ENCODE assay signal across 18 cellular contexts in the genomic region with DNA sequence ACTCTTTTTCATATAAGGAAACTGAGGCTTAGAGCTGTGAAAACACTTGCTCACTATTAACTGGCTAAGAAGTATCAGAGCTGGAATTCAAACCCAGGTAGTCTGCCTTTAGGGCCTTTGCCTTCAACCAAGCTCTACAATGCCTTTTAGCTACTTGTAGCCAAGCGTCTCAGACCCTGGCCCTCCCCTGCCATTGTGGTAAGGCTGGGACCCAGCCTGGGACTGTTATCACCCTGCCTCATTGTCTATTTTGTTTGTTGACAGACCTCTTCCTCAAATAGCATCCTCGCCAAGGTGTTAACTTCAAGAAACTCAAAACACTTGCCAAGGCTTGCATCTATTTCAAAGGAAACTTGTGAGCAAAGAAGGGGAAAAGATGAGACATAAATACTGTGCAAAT.
A peak's percentile ranks its signal among the peaks of the same experiment; 100 is the strongest.
DNase-seq lines count a peak whose midpoint lies in the region; ATAC-seq, FAIRE-seq and TF ChIP-seq lines count a peak whose summit lies in the region.
"Had no signal": no experiment of that assay in that cellular context is flagged by ENCODE, and none has a peak within 500 bp of the region (broad histone marks: within the 10 kb centered on the region; RNA-seq: fewer than 3 reads in every experiment).

No MANE protein-coding gene starts in this region.

- H3K27me3 Mint-ChIP-seq in GM23338 (ENCODE audit: insufficient read depth, low read depth, poor library complexity) = peaks cover 5% of the 10 kb centered on the region
- H3K27me3 Mint-ChIP-seq: CD4-positive, alpha-beta T cell had no signal

- H3K9ac ChIP-seq in mesenchymal stem cell (ENCODE audit: low read length) = no peak overlapping the region

- H3K27ac ChIP-seq in GM23338 (ENCODE audit: low read depth) (no peak overlapping the region), mesenchymal stem cell (ENCODE audit: low read length, poor library complexity, severe bottlenecking) (no peak overlapping the region), vagina (peak overlapping the region; percentile 46), osteoblast (ENCODE audit: low read depth, low read length) (no peak overlapping the region)

- no peaks in the 10 kb centered on the region for H3K79me1 ChIP-seq in mesenchymal stem cell (replicated peaks; ENCODE audit: low read length, poor library complexity, severe bottlenecking)

- H3K4me3 Mint-ChIP-seq in GM23338 = no peak overlapping the region
- H3K4me3 Mint-ChIP-seq: CD4-positive, alpha-beta T cell had no signal

- no peak overlapping the region for H2BK15ac ChIP-seq in mesenchymal stem cell (ENCODE audit: low read depth, poor library complexity, severe bottlenecking)

- peak overlapping the region; percentile 74 for H2AFZ ChIP-seq in GM23338
- H2AFZ ChIP-seq in mesenchymal stem cell (ENCODE audit: low read depth, low read length) = no peak overlapping the region
- H2AFZ ChIP-seq in osteoblast (ENCODE audit: low read length) = no peak overlapping the region

- no peaks in the 10 kb centered on the region for H3K9me3 Mint-ChIP-seq in GM23338
- H3K9me3 Mint-ChIP-seq: CD4-positive, alpha-beta T cell had no signal

- H3K4me2 ChIP-seq in GM23338 (no peak overlapping the region), mesenchymal stem cell (ENCODE audit: low read length, poor library complexity, severe bottlenecking) (no peak overlapping the region), osteoblast (ENCODE audit: insufficient read depth, low read length) (no peak overlapping the region)

- no peak overlapping the region for H3K14ac ChIP-seq in mesenchymal stem cell (ENCODE audit: low read length in 2 of 2)

- no peak overlapping the region for H2BK120ac ChIP-seq in mesenchymal stem cell (ENCODE audit: low read depth, low read length)

- no peaks in the 10 kb centered on the region for H3K4me1 Mint-ChIP-seq in GM23338

- H3K4me1 ChIP-seq in GM23338 (ENCODE audit: insufficient read depth) (no peaks in the 10 kb centered on the region), mesenchymal stem cell (ENCODE audit: control insufficient read depth, insufficient read depth, low read depth, low read length) (no peaks in the 10 kb centered on the region), vagina (peaks cover 23% of the 10 kb centered on the region), osteoblast (ENCODE audit: insufficient read depth, low read length) (peaks cover 35% of the 10 kb centered on the region)
- H3K4me1 ChIP-seq: BE2C, HAP-1 had no signal

- no peak overlapping the region for H3K27ac Mint-ChIP-seq in GM23338
- H3K27ac Mint-ChIP-seq: CD4-positive, alpha-beta T cell had no signal

- peak overlapping the region; percentile 78 for H4K91ac ChIP-seq in mesenchymal stem cell (ENCODE audit: low read length)

- H3K27me3 ChIP-seq in GM23338 (ENCODE audit: insufficient read depth) = no peaks in the 10 kb centered on the region
- H3K27me3 ChIP-seq in bronchial epithelial cell (ENCODE audit: control insufficient read depth, insufficient read depth, low read length) = no peaks in the 10 kb centered on the region
- no peaks in the 10 kb centered on the region for H3K27me3 ChIP-seq in mesenchymal stem cell (ENCODE audit: control insufficient read depth in 1 of 2, insufficient read depth in 1 of 2, low read length in 2 of 2)
- H3K27me3 ChIP-seq in vagina = no peaks in the 10 kb centered on the region
- H3K27me3 ChIP-seq in osteoblast (ENCODE audit: insufficient read depth, low read length) = no peaks in the 10 kb centered on the region
- H3K27me3 ChIP-seq: BE2C had no signal

- H3K4ac ChIP-seq in mesenchymal stem cell (ENCODE audit: low read depth in 1 of 2, low read length in 2 of 2) = no peak overlapping the region

- H3K79me2 ChIP-seq in GM23338 (replicated peaks; ENCODE audit: insufficient read depth) (no peaks in the 10 kb centered on the region), osteoblast (ENCODE audit: insufficient read depth, low read length) (no peaks in the 10 kb centered on the region)

- H4K8ac ChIP-seq in mesenchymal stem cell (ENCODE audit: low read length) = peak overlapping the region; percentile 80

- no peak for DNase-seq in GM23338 (ENCODE audit: low spot score)
- peak; percentile 34 for DNase-seq in bronchial epithelial cell (ENCODE audit: low read depth)
- DNase-seq in mesenchymal stem cell = no peak
- no peak for DNase-seq in vagina (ENCODE audit: extremely low spot score in 2 of 2)
- DNase-seq in Kasumi-1 (lab: John Stamatoyannopoulos, UW) = no peak
- no peak for DNase-seq in osteoblast (ENCODE audit: insufficient read length, low spot score, missing footprints)
- no peak for DNase-seq in activated T-cell treated with anti-CD3 and anti-CD28 coated beads for 4 hours
- DNase-seq: ACHN; BE2C; C1 segment of cervical spinal cord; CD4-positive, alpha-beta T cell; DMS153; DMS79 had no signal

- H3K9me3 ChIP-seq in mesenchymal stem cell (ENCODE audit: control insufficient read depth, low read length) (no peaks in the 10 kb centered on the region), vagina (no peaks in the 10 kb centered on the region), osteoblast (ENCODE audit: low read depth, low read length) (no peaks in the 10 kb centered on the region)
- H3K9me3 ChIP-seq: BE2C, HAP-1 had no signal

- no peak for FAIRE-seq in bronchial epithelial cell (lab: Jason Lieb, UNC)
- FAIRE-seq: A204.1, GM12878, GM19239 had no signal

- peak overlapping the region; percentile 82 to 85 for H2BK12ac ChIP-seq in mesenchymal stem cell (ENCODE audit: low read length in 2 of 2)

- intact Hi-C loops in vagina (cut with DNase I) = no loop called here

- 91% methylated on average over 1 of the region's 2 CpGs for WGBS in mesenchymal stem cell

- no peak overlapping the region for H2BK5ac ChIP-seq in mesenchymal stem cell (ENCODE audit: low read depth, low read length, poor library complexity, severe bottlenecking)

- H3F3A ChIP-seq in GM23338 (replicated peaks; ENCODE audit: low read depth) = no peaks in the 10 kb centered on the region

- no peaks in the 10 kb centered on the region for H3K36me3 Mint-ChIP-seq in GM23338 (ENCODE audit: low read depth)

- ATAC-seq in GM23338 (no peak), HG02798 (IDR thresholded peaks at IDR 0.05; ENCODE audit: poor library complexity, unreplicated experiment) (no peak)
- ATAC-seq: GM12878 had no signal

- H3K18ac ChIP-seq in mesenchymal stem cell (ENCODE audit: low read depth in 1 of 2, low read length in 2 of 2) = peak overlapping the region; percentile 46 to 84

- no peaks in the 10 kb centered on the region for H3K9me2 ChIP-seq in GM23338 (ENCODE audit: insufficient read depth)

- H3K4me3 ChIP-seq in GM23338 (no peak overlapping the region), bronchial epithelial cell (ENCODE audit: low read depth, low read length) (no peak overlapping the region), mesenchymal stem cell (ENCODE audit: insufficient read depth in 1 of 2, low read depth in 1 of 2, low read length in 2 of 2) (no peak overlapping the region), vagina (no peak overlapping the region), osteoblast (ENCODE audit: insufficient read depth, low read length) (no peak overlapping the region)
- H3K4me3 ChIP-seq: GM12878, HAP-1 had no signal

- H2AK5ac ChIP-seq in mesenchymal stem cell (ENCODE audit: low read length, severe bottlenecking) = no peak overlapping the region

- no peak overlapping the region for H3K23ac ChIP-seq in mesenchymal stem cell (ENCODE audit: low read length in 2 of 2)

- H3K36me3 ChIP-seq in GM23338 (ENCODE audit: insufficient read depth) = no peaks in the 10 kb centered on the region
- no peaks in the 10 kb centered on the region for H3K36me3 ChIP-seq in bronchial epithelial cell (ENCODE audit: control insufficient read depth, insufficient read depth, low read length)
- H3K36me3 ChIP-seq in mesenchymal stem cell (ENCODE audit: control insufficient read depth in 1 of 2, insufficient read depth in 2 of 2, low read depth in 1 of 2, low read length in 2 of 2) = no peaks in the 10 kb centered on the region
- no peaks in the 10 kb centered on the region for H3K36me3 ChIP-seq in vagina
- no peaks in the 10 kb centered on the region for H3K36me3 ChIP-seq in osteoblast (ENCODE audit: insufficient read depth, low read length)
- H3K36me3 ChIP-seq: BE2C, HAP-1 had no signal

- no peaks in the 10 kb centered on the region for H4K20me1 ChIP-seq in GM23338 (replicated peaks; ENCODE audit: insufficient read depth)
- H4K20me1 ChIP-seq in osteoblast (ENCODE audit: insufficient read depth, low read length) = no peaks in the 10 kb centered on the region

- TF ChIP-seq CTCF in GM23338 (conservative IDR thresholded peaks at IDR 0.05; ENCODE audit: low read depth in 2 of 2) = no peak
- TF ChIP-seq CTCF in bronchial epithelial cell (IDR thresholded peaks at IDR 0.05; ENCODE audit: insufficient read depth, low read length, severe bottlenecking) = no peak
- no peak for TF ChIP-seq CTCF in vagina (IDR thresholded peaks at IDR 0.05)
- no peak for TF ChIP-seq CTCF in osteoblast (IDR thresholded peaks at IDR 0.05; ENCODE audit: extremely low read depth, low read depth, low read length)

- no peak for TF ChIP-seq POLR2A in vagina (IDR thresholded peaks at IDR 0.05)

TF ChIP-seq in GM23338, 12 proteins besides CTCF, POLR2A, EP300 and RAD21 (continues in another document):
- no peak for TF ChIP-seq REST (IDR thresholded peaks at IDR 0.05; ENCODE audit: unreplicated experiment)
- no peak for TF ChIP-seq EZH2phosphoT487 (IDR thresholded peaks at IDR 0.05; ENCODE audit: unreplicated experiment)
- no peak for TF ChIP-seq POLR2AphosphoS5 (IDR thresholded peaks at IDR 0.05; ENCODE audit: low read depth)
- no peak for TF ChIP-seq CREB1 (CRISPR knock-in tag; IDR thresholded peaks at IDR 0.05; ENCODE audit: low read depth)
